Comparison of ENCODE assay signal across 2 cellular contexts in the genomic region with DNA sequence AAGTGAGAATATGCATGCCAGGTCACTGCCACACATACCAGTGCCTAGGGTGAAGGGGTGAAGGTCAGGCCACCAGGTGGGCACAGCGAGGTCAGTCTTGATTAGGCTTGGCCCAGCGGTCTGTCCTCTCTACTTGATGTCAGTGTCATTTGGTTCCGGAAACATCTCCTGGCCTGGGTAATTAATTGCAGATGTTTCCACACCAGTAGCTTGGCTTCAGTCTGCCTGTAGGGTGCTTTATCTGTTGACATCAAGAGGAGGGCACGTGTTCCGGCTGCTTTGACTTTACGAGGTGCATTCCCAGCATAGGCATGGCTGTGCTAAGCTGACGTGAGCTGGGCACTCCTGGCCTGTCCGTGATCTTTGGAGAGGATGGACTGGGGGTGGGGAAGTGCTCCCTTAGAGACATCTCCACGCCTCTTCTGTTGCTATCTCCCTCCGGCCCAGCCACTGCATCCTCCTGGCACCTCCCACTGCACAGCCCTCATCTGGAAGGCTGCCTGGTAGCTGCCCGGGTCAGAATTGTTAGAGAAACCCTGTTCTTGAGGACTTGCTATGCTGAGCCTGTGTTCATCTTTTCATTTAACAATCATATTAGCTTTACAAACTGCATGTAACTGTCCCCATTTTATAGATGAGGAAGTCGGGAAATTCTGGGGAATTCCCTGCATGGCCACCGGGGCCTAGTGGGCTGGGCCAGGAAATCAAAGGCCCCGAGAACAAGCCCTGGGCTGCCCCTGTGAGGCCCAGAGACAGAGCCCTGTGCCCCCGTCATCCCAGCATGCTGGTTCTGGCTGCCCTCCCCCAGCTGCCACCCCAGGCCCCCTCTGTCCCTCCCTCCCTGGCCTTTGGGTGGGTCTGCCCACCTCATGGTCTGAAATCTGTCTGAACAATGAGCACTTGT.
TF ChIP-seq lines count a peak whose summit lies in the region.

No MANE protein-coding gene starts in this region.

TF ChIP-seq in A549, 52 proteins besides CTCF, POLR2A, EP300 and RAD21 (continued from another document and continues in another):
- TF ChIP-seq, protein P1, sequence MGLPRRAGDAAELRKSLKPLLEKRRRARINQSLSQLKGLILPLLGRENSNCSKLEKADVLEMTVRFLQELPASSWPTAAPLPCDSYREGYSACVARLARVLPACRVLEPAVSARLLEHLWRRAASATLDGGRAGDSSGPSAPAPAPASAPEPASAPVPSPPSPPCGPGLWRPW (IDR thresholded peaks at IDR 0.05): no peak
- no peak for TF ChIP-seq CHD2 (IDR thresholded peaks at IDR 0.05; ENCODE audit: low read length, partially characterized antibody)
- TF ChIP-seq, protein P2, sequence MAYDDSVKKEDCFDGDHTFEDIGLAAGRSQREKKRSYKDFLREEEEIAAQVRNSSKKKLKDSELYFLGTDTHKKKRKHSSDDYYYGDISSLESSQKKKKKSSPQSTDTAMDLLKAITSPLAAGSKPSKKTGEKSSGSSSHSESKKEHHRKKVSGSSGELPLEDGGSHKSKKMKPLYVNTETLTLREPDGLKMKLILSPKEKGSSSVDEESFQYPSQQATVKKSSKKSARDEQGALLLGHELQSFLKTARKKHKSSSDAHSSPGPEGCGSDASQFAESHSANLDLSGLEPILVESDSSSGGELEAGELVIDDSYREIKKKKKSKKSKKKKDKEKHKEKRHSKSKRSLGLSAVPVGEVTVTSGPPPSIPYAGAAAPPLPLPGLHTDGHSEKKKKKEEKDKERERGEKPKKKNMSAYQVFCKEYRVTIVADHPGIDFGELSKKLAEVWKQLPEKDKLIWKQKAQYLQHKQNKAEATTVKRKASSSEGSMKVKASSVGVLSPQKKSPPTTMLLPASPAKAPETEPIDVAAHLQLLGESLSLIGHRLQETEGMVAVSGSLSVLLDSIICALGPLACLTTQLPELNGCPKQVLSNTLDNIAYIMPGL (CRISPR knock-in tag; IDR thresholded peaks at IDR 0.05; ENCODE audit: borderline replicate concordance): no peak
- TF ChIP-seq, protein P3, sequence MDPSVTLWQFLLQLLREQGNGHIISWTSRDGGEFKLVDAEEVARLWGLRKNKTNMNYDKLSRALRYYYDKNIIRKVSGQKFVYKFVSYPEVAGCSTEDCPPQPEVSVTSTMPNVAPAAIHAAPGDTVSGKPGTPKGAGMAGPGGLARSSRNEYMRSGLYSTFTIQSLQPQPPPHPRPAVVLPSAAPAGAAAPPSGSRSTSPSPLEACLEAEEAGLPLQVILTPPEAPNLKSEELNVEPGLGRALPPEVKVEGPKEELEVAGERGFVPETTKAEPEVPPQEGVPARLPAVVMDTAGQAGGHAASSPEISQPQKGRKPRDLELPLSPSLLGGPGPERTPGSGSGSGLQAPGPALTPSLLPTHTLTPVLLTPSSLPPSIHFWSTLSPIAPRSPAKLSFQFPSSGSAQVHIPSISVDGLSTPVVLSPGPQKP (IDR thresholded peaks at IDR 0.05; ENCODE audit: low read depth, low read length): no peak
- no peak for TF ChIP-seq NFE2L2 (conservative IDR thresholded peaks at IDR 0.05; ENCODE audit: low read length)
- no peak for TF ChIP-seq ZNF302 (CRISPR knock-in tag; IDR thresholded peaks at IDR 0.05)
- TF ChIP-seq ZFP36 (IDR thresholded peaks at IDR 0.05; ENCODE audit: borderline replicate concordance, partially characterized antibody): no peak
- no peak for TF ChIP-seq CHD4 (IDR thresholded peaks at IDR 0.05; ENCODE audit: borderline replicate concordance)
- no peak for TF ChIP-seq POLR2AphosphoS2 (conservative IDR thresholded peaks at IDR 0.05; ENCODE audit: low read length)
- TF ChIP-seq FOSB (CRISPR knock-in tag; IDR thresholded peaks at IDR 0.05): no peak
- no peak for TF ChIP-seq RNF2 (IDR thresholded peaks at IDR 0.05; ENCODE audit: borderline replicate concordance, low read depth)
- 0 out of 2 replicates have a peak, but pooled peaks have one; percentile 27 for TF ChIP-seq KDM1A (IDR thresholded peaks at IDR 0.05; ENCODE audit: low read depth)
- TF ChIP-seq MYC (IDR thresholded peaks at IDR 0.05; ENCODE audit: borderline replicate concordance, low read length): peak; percentile 48; the same call in 1 of the 2 replicates
- no peak for TF ChIP-seq CBX2 (IDR thresholded peaks at IDR 0.05; ENCODE audit: borderline replicate concordance, low read depth)
- TF ChIP-seq, protein P4, sequence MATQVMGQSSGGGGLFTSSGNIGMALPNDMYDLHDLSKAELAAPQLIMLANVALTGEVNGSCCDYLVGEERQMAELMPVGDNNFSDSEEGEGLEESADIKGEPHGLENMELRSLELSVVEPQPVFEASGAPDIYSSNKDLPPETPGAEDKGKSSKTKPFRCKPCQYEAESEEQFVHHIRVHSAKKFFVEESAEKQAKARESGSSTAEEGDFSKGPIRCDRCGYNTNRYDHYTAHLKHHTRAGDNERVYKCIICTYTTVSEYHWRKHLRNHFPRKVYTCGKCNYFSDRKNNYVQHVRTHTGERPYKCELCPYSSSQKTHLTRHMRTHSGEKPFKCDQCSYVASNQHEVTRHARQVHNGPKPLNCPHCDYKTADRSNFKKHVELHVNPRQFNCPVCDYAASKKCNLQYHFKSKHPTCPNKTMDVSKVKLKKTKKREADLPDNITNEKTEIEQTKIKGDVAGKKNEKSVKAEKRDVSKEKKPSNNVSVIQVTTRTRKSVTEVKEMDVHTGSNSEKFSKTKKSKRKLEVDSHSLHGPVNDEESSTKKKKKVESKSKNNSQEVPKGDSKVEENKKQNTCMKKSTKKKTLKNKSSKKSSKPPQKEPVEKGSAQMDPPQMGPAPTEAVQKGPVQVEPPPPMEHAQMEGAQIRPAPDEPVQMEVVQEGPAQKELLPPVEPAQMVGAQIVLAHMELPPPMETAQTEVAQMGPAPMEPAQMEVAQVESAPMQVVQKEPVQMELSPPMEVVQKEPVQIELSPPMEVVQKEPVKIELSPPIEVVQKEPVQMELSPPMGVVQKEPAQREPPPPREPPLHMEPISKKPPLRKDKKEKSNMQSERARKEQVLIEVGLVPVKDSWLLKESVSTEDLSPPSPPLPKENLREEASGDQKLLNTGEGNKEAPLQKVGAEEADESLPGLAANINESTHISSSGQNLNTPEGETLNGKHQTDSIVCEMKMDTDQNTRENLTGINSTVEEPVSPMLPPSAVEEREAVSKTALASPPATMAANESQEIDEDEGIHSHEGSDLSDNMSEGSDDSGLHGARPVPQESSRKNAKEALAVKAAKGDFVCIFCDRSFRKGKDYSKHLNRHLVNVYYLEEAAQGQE (IDR thresholded peaks at IDR 0.05): no peak
- TF ChIP-seq KDM5A (IDR thresholded peaks at IDR 0.05): no peak
- peak; percentile 12; the same call in 1 of the 2 replicates for TF ChIP-seq JUNB (IDR thresholded peaks at IDR 0.05)
- TF ChIP-seq NR3C1 (IDR thresholded peaks at IDR 0.05): no peak
- TF ChIP-seq, protein P5, sequence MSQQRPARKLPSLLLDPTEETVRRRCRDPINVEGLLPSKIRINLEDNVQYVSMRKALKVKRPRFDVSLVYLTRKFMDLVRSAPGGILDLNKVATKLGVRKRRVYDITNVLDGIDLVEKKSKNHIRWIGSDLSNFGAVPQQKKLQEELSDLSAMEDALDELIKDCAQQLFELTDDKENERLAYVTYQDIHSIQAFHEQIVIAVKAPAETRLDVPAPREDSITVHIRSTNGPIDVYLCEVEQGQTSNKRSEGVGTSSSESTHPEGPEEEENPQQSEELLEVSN (IDR thresholded peaks at IDR 0.05; ENCODE audit: borderline replicate concordance, low read depth): peak; percentile 86; the same call in 1 of the 2 replicates
- TF ChIP-seq, protein P6, sequence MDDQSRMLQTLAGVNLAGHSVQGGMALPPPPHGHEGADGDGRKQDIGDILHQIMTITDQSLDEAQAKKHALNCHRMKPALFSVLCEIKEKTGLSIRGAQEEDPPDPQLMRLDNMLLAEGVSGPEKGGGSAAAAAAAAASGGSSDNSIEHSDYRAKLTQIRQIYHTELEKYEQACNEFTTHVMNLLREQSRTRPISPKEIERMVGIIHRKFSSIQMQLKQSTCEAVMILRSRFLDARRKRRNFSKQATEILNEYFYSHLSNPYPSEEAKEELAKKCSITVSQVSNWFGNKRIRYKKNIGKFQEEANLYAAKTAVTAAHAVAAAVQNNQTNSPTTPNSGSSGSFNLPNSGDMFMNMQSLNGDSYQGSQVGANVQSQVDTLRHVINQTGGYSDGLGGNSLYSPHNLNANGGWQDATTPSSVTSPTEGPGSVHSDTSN (IDR thresholded peaks at IDR 0.05): no peak

TF ChIP-seq in WTC11, 78 proteins besides CTCF, POLR2A, EP300 and RAD21 (continued from another document and continues in another):
- TF ChIP-seq, protein P7, sequence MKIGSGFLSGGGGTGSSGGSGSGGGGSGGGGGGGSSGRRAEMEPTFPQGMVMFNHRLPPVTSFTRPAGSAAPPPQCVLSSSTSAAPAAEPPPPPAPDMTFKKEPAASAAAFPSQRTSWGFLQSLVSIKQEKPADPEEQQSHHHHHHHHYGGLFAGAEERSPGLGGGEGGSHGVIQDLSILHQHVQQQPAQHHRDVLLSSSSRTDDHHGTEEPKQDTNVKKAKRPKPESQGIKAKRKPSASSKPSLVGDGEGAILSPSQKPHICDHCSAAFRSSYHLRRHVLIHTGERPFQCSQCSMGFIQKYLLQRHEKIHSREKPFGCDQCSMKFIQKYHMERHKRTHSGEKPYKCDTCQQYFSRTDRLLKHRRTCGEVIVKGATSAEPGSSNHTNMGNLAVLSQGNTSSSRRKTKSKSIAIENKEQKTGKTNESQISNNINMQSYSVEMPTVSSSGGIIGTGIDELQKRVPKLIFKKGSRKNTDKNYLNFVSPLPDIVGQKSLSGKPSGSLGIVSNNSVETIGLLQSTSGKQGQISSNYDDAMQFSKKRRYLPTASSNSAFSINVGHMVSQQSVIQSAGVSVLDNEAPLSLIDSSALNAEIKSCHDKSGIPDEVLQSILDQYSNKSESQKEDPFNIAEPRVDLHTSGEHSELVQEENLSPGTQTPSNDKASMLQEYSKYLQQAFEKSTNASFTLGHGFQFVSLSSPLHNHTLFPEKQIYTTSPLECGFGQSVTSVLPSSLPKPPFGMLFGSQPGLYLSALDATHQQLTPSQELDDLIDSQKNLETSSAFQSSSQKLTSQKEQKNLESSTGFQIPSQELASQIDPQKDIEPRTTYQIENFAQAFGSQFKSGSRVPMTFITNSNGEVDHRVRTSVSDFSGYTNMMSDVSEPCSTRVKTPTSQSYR (CRISPR knock-in tag; IDR thresholded peaks at IDR 0.05): no peak
- TF ChIP-seq SMAD3 (CRISPR knock-in tag; IDR thresholded peaks at IDR 0.05; ENCODE audit: borderline replicate concordance) (no peak), ZNF121 (CRISPR knock-in tag; IDR thresholded peaks at IDR 0.05) (no peak), ZNF263 (CRISPR knock-in tag; IDR thresholded peaks at IDR 0.05; ENCODE audit: low read depth) (no peak)
- TF ChIP-seq, protein P8, sequence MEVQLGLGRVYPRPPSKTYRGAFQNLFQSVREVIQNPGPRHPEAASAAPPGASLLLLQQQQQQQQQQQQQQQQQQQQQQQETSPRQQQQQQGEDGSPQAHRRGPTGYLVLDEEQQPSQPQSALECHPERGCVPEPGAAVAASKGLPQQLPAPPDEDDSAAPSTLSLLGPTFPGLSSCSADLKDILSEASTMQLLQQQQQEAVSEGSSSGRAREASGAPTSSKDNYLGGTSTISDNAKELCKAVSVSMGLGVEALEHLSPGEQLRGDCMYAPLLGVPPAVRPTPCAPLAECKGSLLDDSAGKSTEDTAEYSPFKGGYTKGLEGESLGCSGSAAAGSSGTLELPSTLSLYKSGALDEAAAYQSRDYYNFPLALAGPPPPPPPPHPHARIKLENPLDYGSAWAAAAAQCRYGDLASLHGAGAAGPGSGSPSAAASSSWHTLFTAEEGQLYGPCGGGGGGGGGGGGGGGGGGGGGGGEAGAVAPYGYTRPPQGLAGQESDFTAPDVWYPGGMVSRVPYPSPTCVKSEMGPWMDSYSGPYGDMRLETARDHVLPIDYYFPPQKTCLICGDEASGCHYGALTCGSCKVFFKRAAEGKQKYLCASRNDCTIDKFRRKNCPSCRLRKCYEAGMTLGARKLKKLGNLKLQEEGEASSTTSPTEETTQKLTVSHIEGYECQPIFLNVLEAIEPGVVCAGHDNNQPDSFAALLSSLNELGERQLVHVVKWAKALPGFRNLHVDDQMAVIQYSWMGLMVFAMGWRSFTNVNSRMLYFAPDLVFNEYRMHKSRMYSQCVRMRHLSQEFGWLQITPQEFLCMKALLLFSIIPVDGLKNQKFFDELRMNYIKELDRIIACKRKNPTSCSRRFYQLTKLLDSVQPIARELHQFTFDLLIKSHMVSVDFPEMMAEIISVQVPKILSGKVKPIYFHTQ (CRISPR knock-in tag; IDR thresholded peaks at IDR 0.05): no peak
- TF ChIP-seq, protein P9, sequence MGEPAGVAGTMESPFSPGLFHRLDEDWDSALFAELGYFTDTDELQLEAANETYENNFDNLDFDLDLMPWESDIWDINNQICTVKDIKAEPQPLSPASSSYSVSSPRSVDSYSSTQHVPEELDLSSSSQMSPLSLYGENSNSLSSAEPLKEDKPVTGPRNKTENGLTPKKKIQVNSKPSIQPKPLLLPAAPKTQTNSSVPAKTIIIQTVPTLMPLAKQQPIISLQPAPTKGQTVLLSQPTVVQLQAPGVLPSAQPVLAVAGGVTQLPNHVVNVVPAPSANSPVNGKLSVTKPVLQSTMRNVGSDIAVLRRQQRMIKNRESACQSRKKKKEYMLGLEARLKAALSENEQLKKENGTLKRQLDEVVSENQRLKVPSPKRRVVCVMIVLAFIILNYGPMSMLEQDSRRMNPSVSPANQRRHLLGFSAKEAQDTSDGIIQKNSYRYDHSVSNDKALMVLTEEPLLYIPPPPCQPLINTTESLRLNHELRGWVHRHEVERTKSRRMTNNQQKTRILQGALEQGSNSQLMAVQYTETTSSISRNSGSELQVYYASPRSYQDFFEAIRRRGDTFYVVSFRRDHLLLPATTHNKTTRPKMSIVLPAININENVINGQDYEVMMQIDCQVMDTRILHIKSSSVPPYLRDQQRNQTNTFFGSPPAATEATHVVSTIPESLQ (CRISPR knock-in tag; IDR thresholded peaks at IDR 0.05): no peak
- TF ChIP-seq, protein P10, sequence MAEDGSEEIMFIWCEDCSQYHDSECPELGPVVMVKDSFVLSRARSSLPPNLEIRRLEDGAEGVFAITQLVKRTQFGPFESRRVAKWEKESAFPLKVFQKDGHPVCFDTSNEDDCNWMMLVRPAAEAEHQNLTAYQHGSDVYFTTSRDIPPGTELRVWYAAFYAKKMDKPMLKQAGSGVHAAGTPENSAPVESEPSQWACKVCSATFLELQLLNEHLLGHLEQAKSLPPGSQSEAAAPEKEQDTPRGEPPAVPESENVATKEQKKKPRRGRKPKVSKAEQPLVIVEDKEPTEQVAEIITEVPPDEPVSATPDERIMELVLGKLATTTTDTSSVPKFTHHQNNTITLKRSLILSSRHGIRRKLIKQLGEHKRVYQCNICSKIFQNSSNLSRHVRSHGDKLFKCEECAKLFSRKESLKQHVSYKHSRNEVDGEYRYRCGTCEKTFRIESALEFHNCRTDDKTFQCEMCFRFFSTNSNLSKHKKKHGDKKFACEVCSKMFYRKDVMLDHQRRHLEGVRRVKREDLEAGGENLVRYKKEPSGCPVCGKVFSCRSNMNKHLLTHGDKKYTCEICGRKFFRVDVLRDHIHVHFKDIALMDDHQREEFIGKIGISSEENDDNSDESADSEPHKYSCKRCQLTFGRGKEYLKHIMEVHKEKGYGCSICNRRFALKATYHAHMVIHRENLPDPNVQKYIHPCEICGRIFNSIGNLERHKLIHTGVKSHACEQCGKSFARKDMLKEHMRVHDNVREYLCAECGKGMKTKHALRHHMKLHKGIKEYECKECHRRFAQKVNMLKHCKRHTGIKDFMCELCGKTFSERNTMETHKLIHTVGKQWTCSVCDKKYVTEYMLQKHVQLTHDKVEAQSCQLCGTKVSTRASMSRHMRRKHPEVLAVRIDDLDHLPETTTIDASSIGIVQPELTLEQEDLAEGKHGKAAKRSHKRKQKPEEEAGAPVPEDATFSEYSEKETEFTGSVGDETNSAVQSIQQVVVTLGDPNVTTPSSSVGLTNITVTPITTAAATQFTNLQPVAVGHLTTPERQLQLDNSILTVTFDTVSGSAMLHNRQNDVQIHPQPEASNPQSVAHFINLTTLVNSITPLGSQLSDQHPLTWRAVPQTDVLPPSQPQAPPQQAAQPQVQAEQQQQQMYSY (CRISPR knock-in tag; IDR thresholded peaks at IDR 0.05): no peak
- TF ChIP-seq, protein P11, sequence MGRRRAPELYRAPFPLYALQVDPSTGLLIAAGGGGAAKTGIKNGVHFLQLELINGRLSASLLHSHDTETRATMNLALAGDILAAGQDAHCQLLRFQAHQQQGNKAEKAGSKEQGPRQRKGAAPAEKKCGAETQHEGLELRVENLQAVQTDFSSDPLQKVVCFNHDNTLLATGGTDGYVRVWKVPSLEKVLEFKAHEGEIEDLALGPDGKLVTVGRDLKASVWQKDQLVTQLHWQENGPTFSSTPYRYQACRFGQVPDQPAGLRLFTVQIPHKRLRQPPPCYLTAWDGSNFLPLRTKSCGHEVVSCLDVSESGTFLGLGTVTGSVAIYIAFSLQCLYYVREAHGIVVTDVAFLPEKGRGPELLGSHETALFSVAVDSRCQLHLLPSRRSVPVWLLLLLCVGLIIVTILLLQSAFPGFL (CRISPR knock-in tag; IDR thresholded peaks at IDR 0.05; ENCODE audit: borderline replicate concordance): no peak
